25 cellular contexts compared by ENCODE assay signal in the genomic region with DNA sequence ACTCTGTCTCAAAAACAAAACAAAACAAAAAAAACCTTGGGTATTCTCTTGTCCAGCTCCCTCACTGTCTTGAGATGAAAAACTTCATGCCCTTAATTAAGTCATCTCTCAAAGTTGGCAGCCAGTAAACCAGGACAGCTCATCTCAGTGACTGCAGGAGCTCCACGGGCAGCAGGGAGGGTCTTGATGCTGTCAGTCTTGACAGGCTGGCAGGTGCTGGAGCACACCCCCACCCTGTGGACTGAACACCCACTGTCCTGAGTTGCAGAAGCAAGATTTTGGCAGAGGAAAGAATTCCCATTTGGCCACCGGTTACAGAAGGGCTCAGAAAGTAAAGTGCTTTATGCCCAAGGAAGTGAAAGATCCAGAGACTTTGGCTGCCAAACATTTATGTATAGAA. TPM values are rescaled to one million over a fixed set of nuclear protein-coding genes. Genes with fewer than 3 reads are reported as not detected.
"Had no signal": no experiment of that assay in that cellular context is flagged by ENCODE, and none has a peak within 500 bp of the region (broad histone marks: within the 10 kb centered on the region; RNA-seq: fewer than 3 reads in every experiment).

No MANE protein-coding gene starts in this region.

- H3K27ac ChIP-seq: coronary artery, neutrophil, right atrium auricular region, spleen, testis, tibial nerve, upper lobe of right lung, vagina had no signal

- H3K27ac Mint-ChIP-seq: endodermal cell; stimulated activated memory B cell treated with anti-CD40 and anti-IgM and Interleukin-4, amounts not matched to agents 10 μg/mL and 1 μg/mL and 100 μg/mL, for 72 hours had no signal

- FAIRE-seq: endothelial cell of umbilical vein had no signal

- H3K4me3 ChIP-seq: coronary artery, right atrium auricular region, spleen, testis, tibial nerve, upper lobe of right lung, vagina had no signal

- H3K27me3 ChIP-seq: neutrophil, right atrium auricular region, spleen, testis, tibial nerve, upper lobe of right lung, vagina had no signal

- H3K9me3 ChIP-seq: neutrophil, right atrium auricular region, spleen, testis, tibial nerve, upper lobe of right lung, vagina had no signal

- H3K4me1 ChIP-seq: testis, upper lobe of right lung, vagina had no signal

- H3K27me3 Mint-ChIP-seq: naive thymus-derived CD8-positive, alpha-beta T cell; stimulated activated memory B cell treated with anti-CD40 and anti-IgM and Interleukin-4, amounts not matched to agents 10 μg/mL and 1 μg/mL and 100 μg/mL, for 72 hours; stimulated activated naive CD8-positive, alpha-beta T cell treated with anti-CD3 and anti-CD28 coated beads, Interleukin-15, amount 100 ng/mL, for 72 hours had no signal

- H3K9me3 Mint-ChIP-seq: endodermal cell; naive thymus-derived CD8-positive, alpha-beta T cell; stimulated activated memory B cell treated with anti-CD40 and anti-IgM and Interleukin-4, amounts not matched to agents 10 μg/mL and 1 μg/mL and 100 μg/mL, for 72 hours; stimulated activated naive CD8-positive, alpha-beta T cell treated with anti-CD3 and anti-CD28 coated beads, Interleukin-15, amount 100 ng/mL, for 72 hours had no signal

- ATAC-seq: naive thymus-derived CD8-positive, alpha-beta T cell; stimulated activated memory B cell treated with anti-CD40 and anti-IgM and Interleukin-4, amounts not matched to agents 10 μg/mL and 1 μg/mL and 100 μg/mL, for 72 hours; stimulated activated naive CD8-positive, alpha-beta T cell treated with anti-CD3 and anti-CD28 coated beads, Interleukin-15, amount 100 ng/mL, for 72 hours; upper lobe of right lung had no signal

- H3K4me1 Mint-ChIP-seq: stimulated activated memory B cell treated with anti-CD40 and anti-IgM and Interleukin-4, amounts not matched to agents 10 μg/mL and 1 μg/mL and 100 μg/mL, for 72 hours had no signal

- H3K4me3 Mint-ChIP-seq: endodermal cell; naive thymus-derived CD8-positive, alpha-beta T cell; stimulated activated memory B cell treated with anti-CD40 and anti-IgM and Interleukin-4, amounts not matched to agents 10 μg/mL and 1 μg/mL and 100 μg/mL, for 72 hours; stimulated activated naive CD8-positive, alpha-beta T cell treated with anti-CD3 and anti-CD28 coated beads, Interleukin-15, amount 100 ng/mL, for 72 hours had no signal

- DNase-seq: effector CD4-positive, alpha-beta T cell; endodermal cell; head of caudate nucleus; hippocampal formation; naive thymus-derived CD8-positive, alpha-beta T cell; spleen; stimulated activated CD4-positive, alpha-beta T cell treated with anti-CD3 and anti-CD28 coated beads, Interleukin-15, amount 100 ng/mL, for 24 hours; stimulated activated CD4-positive, alpha-beta T cell treated with anti-CD3 and anti-CD28 coated beads, Interleukin-1b, Interleukin-23, amount 100 ng/mL, for 48 hours; stimulated activated CD4-positive, alpha-beta T cell treated with anti-CD3 and anti-CD28 coated beads, Interleukin-4, amount 100 ng/mL, for 24 hours; stimulated activated naive CD8-positive, alpha-beta T cell treated with anti-CD3 and anti-CD28 coated beads, Interleukin-15, amount 100 ng/mL, for 72 hours; testis; upper lobe of right lung had no signal

RNA-seq across cellular contexts. Expression of a gene that starts 38.0 kb away (rescaled TPM):
- total RNA-seq: dermis microvascular lymphatic vessel endothelial cell; endothelial cell of umbilical vein; kidney epithelial cell; lung microvascular endothelial cell; mesenteric fat pad; naive thymus-derived CD8-positive, alpha-beta T cell; pulmonary artery endothelial cell; right atrium auricular region; subcutaneous adipose tissue; upper lobe of right lung had no signal
- polyA plus RNA-seq: endothelial cell of umbilical vein had no signal
